Comparison of ENCODE assay signal across 24 cellular contexts in genomic region chr1:176595217-176595616, GRCh38.
"Had no signal": no experiment of that assay in that cellular context is flagged by ENCODE, and none has a peak within 500 bp of the region (broad histone marks: within the 10 kb centered on the region; RNA-seq: fewer than 3 reads in every experiment).

No MANE protein-coding gene starts in this region.

- H3K36me3 ChIP-seq: colonic mucosa, esophagus squamous epithelium, gastrocnemius medialis, heart right ventricle, left lung, lower lobe of right lung had no signal

- H3K27me3 ChIP-seq: colonic mucosa, esophagus squamous epithelium, gastrocnemius medialis, heart right ventricle, left lung had no signal

- H3K27ac ChIP-seq: colonic mucosa, epithelial cell of prostate, esophagus squamous epithelium, gastrocnemius medialis, heart right ventricle, left lung, lower lobe of right lung had no signal

- H3K4me1 ChIP-seq: colonic mucosa, esophagus squamous epithelium, gastrocnemius medialis, heart right ventricle, left lung, lower lobe of right lung had no signal

- H3K9me3 ChIP-seq: colonic mucosa, esophagus squamous epithelium, gastrocnemius medialis, heart right ventricle, lower lobe of right lung, mucosa of descending colon had no signal

- H3K4me3 ChIP-seq: colonic mucosa, esophagus squamous epithelium, gastrocnemius medialis, heart right ventricle, left lung, lower lobe of right lung, mucosa of descending colon had no signal

- DNase-seq: colonic mucosa; cortex of kidney; effector CD8-positive, alpha-beta T cell; effector memory CD8-positive, alpha-beta T cell; endodermal cell; erythroblast; esophagus squamous epithelium; foreskin fibroblast; foreskin melanocyte; gastrocnemius medialis; glutamatergic neuron; head of caudate nucleus; heart right ventricle; hippocampal formation; left cardiac atrium; left ventricle myocardium superior; lower lobe of right lung; mesenchymal stem cell; mucosa of descending colon had no signal

- ATAC-seq: effector memory CD8-positive, alpha-beta T cell; esophagus mucosa; gastrocnemius medialis; heart right ventricle; left cardiac atrium; left lung; left ventricle myocardium superior; lower lobe of right lung; mucosa of descending colon had no signal

- FAIRE-seq: endometrium, islet of Langerhans had no signal
